ENCODE assay signal across 19 cellular contexts in the genomic region with DNA sequence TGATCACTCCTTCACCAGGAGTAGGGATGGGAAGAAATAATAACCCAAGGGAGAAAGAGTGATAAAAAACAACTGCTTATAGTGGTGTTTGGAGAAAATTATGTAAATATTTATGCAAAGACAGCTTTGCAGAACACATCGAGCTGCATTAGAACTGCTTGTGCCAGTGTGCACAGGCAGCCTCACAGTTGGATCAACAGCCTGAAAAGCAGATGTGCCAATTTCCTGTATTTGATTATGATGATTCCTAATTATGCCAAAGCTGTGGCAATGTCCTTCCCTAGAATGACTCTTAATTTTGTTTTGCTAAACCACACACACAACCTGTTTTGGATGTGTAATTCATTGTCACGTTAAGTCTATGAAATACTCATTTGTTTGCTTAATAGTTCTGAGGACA.
"Had no signal": no experiment of that assay in that cellular context is flagged by ENCODE, and none has a peak within 500 bp of the region (broad histone marks: within the 10 kb centered on the region; RNA-seq: fewer than 3 reads in every experiment).

No MANE protein-coding gene starts in this region.

- H3K9ac ChIP-seq: neural progenitor cell, parathyroid adenoma had no signal

- H3K36me3 ChIP-seq: lower lobe of right lung, neural progenitor cell, stomach, thoracic aorta had no signal

- DNase-seq: activated B cell treated with CpG ODN at 0.5 μM for 24 hours; activated CD4-positive, alpha-beta T cell treated with anti-CD3 and anti-CD28 coated beads, Interleukin-2, amount 10 ng/mL, durations not matched to agents 7 days and 5 days; activated effector memory CD4-positive, alpha-beta T cell treated with anti-CD3 and anti-CD28 coated beads, Interleukin-2, amount 50 U/mL, for 16 hours; activated T-cell treated with anti-CD3 and anti-CD28 coated beads, Interleukin-2, amount 50 U/mL, for 1 hour; amniotic stem cell; dermis blood vessel endothelial cell; endodermal cell; erythroblast; foreskin fibroblast; glutamatergic neuron; lower lobe of right lung; midbrain; stimulated activated CD4-positive, alpha-beta T cell treated with anti-CD3 and anti-CD28 coated beads, Interleukin-15, amount 100 ng/mL, for 24 hours; stimulated activated CD4-positive, alpha-beta T cell treated with anti-CD3 and anti-CD28 coated beads, Interleukin-4, amount 100 ng/mL, for 24 hours; stomach had no signal

- H3K4me3 ChIP-seq: lower lobe of right lung, neural progenitor cell, stomach, thoracic aorta had no signal

- ATAC-seq: activated naive CD4-positive, alpha-beta T cell treated with anti-CD3 and anti-CD28 coated beads, Interleukin-2, amount 50 U/mL, for 72 hours; lower lobe of right lung had no signal

- H3K27me3 ChIP-seq: neural progenitor cell, stomach had no signal

- H3K4me2 ChIP-seq: neural progenitor cell had no signal

- H3K79me2 ChIP-seq: parathyroid adenoma had no signal

- H2AFZ ChIP-seq: neural progenitor cell, parathyroid adenoma had no signal

- H3K27ac ChIP-seq: lower lobe of right lung, neural progenitor cell, parathyroid adenoma, stomach, thoracic aorta had no signal

- H3K4me1 ChIP-seq: neural progenitor cell, parathyroid adenoma, stomach had no signal
